In the genomic region with DNA sequence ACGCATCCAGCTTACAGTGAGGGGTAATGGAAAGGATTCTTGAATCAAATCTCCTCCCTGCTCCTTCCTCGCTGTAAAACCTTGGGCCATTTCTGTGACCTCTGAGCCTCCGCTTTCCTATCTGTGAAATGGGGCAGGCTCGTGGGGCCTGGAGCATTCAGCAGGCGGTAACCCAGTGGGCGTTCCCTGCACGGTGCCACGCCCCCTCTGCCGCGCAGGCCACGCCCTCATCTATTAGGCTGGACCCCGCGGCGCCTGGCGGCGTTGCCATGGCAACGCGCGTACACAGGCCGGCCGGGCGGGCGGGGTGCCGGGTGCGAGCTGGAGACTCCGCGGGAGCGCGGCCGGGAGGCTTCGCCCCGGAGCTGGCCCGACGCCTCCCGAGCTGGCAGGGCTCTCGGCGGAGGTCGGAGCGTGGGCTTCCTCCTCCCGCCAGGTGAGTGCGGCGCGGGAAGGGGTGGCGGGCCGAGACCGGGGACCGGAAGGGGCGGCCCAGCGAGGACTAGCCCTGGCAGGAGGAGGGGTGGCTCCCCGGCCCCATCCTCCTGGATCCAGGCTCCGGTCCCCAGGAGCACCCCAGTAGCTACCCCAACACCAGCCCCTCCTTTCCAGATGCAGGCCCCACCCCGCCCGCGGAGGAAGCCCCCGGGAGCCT, we compare ENCODE assay signal across 8 cellular contexts.
DNase-seq lines count a peak whose midpoint lies in the region; ATAC-seq and FAIRE-seq lines count a peak whose summit lies in the region.

A gene (plus strand): TSS at position 264 of the 655 bp plus-strand sequence. CDS start 4,562 bp downstream, outside the sequence.

- no peak for FAIRE-seq in GM19239 (lab: Jason Lieb, UNC)

- H3K4me3 Mint-ChIP-seq in memory B cell: peak within 1 kb of the TSS; percentile 74

- H3K4me1 Mint-ChIP-seq in memory B cell: peaks cover 7% of the 10 kb centered on the region

- peaks cover 3% of the 10 kb centered on the region for H3K9me3 Mint-ChIP-seq in memory B cell

- peak; percentile 40 for DNase-seq in GM19239 (ENCODE audit: insufficient read length, low spot score)
- DNase-seq in NCI-H2029 (lab: John Stamatoyannopoulos, UW): peak; percentile 75
- DNase-seq in activated CD4-positive, alpha-beta T cell treated with anti-CD3 and anti-CD28 coated beads, Interleukin-2, amount 50 U/mL, for 4 hours: peak; percentile 38 to 43
- DNase-seq in effector CD8-positive, alpha-beta T cell (lab: John Stamatoyannopoulos, UW): peak; percentile 20
- DNase-seq in memory B cell (ENCODE audit: low spot score in 2 of 2): peak in 1 of 2 donors; percentile 14
- peak; percentile 36 to 47 for DNase-seq in stimulated activated CD8-positive, alpha-beta memory T cell treated with anti-CD3 and anti-CD28 coated beads, Interleukin-2, amount 100 ng/mL, for 48 hours (ENCODE audit: low read depth in 2 of 2)
- no peak for DNase-seq in SIG-M5 treated with dmso at 0.1 percent for 504 hours (lab: John Stamatoyannopoulos, UW; ENCODE audit: unreplicated experiment)
- DNase-seq in AML-193 (lab: John Stamatoyannopoulos, UW): no peak

- H3K27ac Mint-ChIP-seq in memory B cell: no peak within 1 kb of the TSS

- H3K27me3 Mint-ChIP-seq in memory B cell: peaks cover 23% of the 10 kb centered on the region

- ATAC-seq in memory B cell (ENCODE audit: low read depth): peak; percentile 68

- H3K36me3 Mint-ChIP-seq in memory B cell: no peaks in the 10 kb centered on the region

Comparison
In these comparisons a context has a peak if more than half of its experiments do, and no peak if none do; other contexts are left out.
1. DNase-seq: peak in GM19239 (single experiment), NCI-H2029 (single experiment), activated CD4-positive, alpha-beta T cell treated with anti-CD3 and anti-CD28 coated beads, Interleukin-2, amount 50 U/mL, for 4 hours (2 of 2), effector CD8-positive, alpha-beta T cell (single experiment) and stimulated activated CD8-positive, alpha-beta memory T cell treated with anti-CD3 and anti-CD28 coated beads, Interleukin-2, amount 100 ng/mL, for 48 hours (2 of 2); none in SIG-M5 treated with dmso at 0.1 percent for 504 hours (single experiment) and AML-193 (0 of 2).